Comparison of ENCODE assay signal across 16 cellular contexts in the genomic region with DNA sequence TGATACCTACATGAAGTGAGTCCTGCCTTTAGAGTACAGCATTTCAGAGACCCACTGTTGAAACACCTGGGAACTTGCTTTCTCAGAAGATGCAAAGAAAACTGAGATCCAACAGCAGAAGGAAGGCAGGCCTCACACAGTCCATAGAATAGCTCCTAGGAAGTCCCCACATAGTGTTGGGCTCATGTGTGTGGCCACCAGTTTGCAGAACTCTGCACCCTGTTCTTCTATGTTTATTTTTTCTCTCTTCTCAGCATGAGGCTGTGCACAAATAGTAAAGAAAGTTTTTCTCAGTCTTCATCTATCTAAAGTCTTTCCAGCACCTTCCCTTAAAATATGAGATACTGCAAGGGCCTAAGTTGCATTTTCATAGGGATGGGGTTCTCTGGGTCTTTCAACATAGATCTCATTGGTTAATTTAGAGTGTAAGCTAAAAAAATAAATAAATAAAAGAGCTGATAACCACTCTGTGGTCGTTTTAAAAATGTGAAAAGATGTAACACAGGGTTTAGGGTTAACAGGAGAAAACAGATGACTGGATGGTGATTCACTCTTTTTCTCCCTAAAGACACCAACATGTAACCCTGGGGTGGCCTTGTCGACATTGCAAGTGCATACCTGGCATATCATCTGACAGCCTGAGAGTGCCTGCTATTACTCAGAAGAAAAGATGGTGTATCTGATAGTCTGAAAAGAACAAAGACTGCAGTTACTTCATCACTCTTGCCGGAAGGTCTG.
DNase-seq lines count a peak whose midpoint lies in the region; ATAC-seq, FAIRE-seq and TF ChIP-seq lines count a peak whose summit lies in the region.
"Had no signal": no experiment of that assay in that cellular context is flagged by ENCODE, and none has a peak within 500 bp of the region (broad histone marks: within the 10 kb centered on the region; RNA-seq: fewer than 3 reads in every experiment).

No MANE protein-coding gene starts in this region.

- no peak overlapping the region for H2AFZ ChIP-seq in HepG2 (ENCODE audit: low read length)

- no peak for TF ChIP-seq CTCF in AG09309 (IDR thresholded peaks at IDR 0.05; ENCODE audit: control insufficient read depth, insufficient read depth, low read depth, low read length, missing control alignments)
- no peak for TF ChIP-seq CTCF in HFF-Myc (IDR thresholded peaks at IDR 0.05; ENCODE audit: low read depth, low read length, missing control alignments)
- TF ChIP-seq CTCF in HepG2 (CRISPR knock-in tag; IDR thresholded peaks at IDR 0.05): no peak

- no peaks in the 10 kb centered on the region for H3K36me3 Mint-ChIP-seq in activated T-helper 17 cell treated with anti-CD3 and anti-CD28 coated beads, Interleukin-2, amount 50 U/mL, for 72 hours (ENCODE audit: low read depth)

- in situ Hi-C loops in HepG2 (cut with HindIII; ENCODE audit: extremely low pct_ligation_motif_present, low pct_unique_long_range_greater_than_20kb): no loop called here

- peak; percentile 75 for ATAC-seq in activated T-helper 17 cell treated with anti-CD3 and anti-CD28 coated beads, Interleukin-2, amount 50 U/mL, for 72 hours (replicated peaks)
- ATAC-seq in HepG2: no peak

- 17% methylated on average over 3 of the region's 3 CpGs for WGBS in HepG2 (ENCODE audit: low lambda C conversion rate)

- no peaks in the 10 kb centered on the region for H3K4me1 ChIP-seq in HepG2 (ENCODE audit: insufficient read depth, low read length)
- H3K4me1 ChIP-seq: uterus had no signal

- CTCF ChIA-PET in HepG2 (lab: Yijun Ruan, JAX; ENCODE audit: low intra/inter-chr PET ratio, low total read pairs): no interaction called here

- H3K9me3 Mint-ChIP-seq in activated T-helper 17 cell treated with anti-CD3 and anti-CD28 coated beads, Interleukin-2, amount 50 U/mL, for 72 hours: no peaks in the 10 kb centered on the region
- H3K9me3 Mint-ChIP-seq: activated CD4-positive, alpha-beta memory T cell treated with anti-CD3 and anti-CD28 coated beads, Interleukin-2, amount 10 ng/mL, durations not matched to agents 7 days and 5 days; dendritic cell treated with granulocyte-macrophage colony-stimulating factor and Interleukin-4, amounts not matched to agents 40 ng/mL and 50 ng/mL, for 4 days had no signal

- H3K4me3 ChIP-seq in AG09309 (ENCODE audit: control insufficient read depth, low read depth, low read length) (no peak overlapping the region), HFF-Myc (replicated peaks; ENCODE audit: low read depth, low read length) (no peak overlapping the region), HepG2 (replicated peaks in 1 of 3; ENCODE audit: insufficient read depth in 1 of 3, low read depth in 2 of 3, low read length in 3 of 3) (no peak overlapping the region)
- H3K4me3 ChIP-seq: uterus had no signal

- TF ChIP-seq RAD21 in HepG2 (CRISPR knock-in tag; IDR thresholded peaks at IDR 0.05): no peak

- H3K4me2 ChIP-seq in HepG2 (ENCODE audit: low read depth, low read length): no peak overlapping the region

- intact Hi-C loops in HepG2 (cut with micrococcal nuclease; ENCODE audit: unreplicated experiment): no loop called here

- H3K27me3 Mint-ChIP-seq in activated T-helper 17 cell treated with anti-CD3 and anti-CD28 coated beads, Interleukin-2, amount 50 U/mL, for 72 hours: no peaks in the 10 kb centered on the region
- H3K27me3 Mint-ChIP-seq: activated CD4-positive, alpha-beta memory T cell treated with anti-CD3 and anti-CD28 coated beads, Interleukin-2, amount 10 ng/mL, durations not matched to agents 7 days and 5 days; B cell had no signal

- H3K9ac ChIP-seq in HepG2 (ENCODE audit: insufficient read depth, low read depth, low read length): no peak overlapping the region

- FAIRE-seq in HepG2 (lab: Jason Lieb, UNC): no peak

- no peaks in the 10 kb centered on the region for H3K9me3 ChIP-seq in HepG2 (ENCODE audit: low read length)
- H3K9me3 ChIP-seq: uterus had no signal

- POLR2A ChIA-PET in HepG2 (lab: Yijun Ruan, JAX): no interaction called here

- H3K27ac Mint-ChIP-seq in activated T-helper 17 cell treated with anti-CD3 and anti-CD28 coated beads, Interleukin-2, amount 50 U/mL, for 72 hours: no peak overlapping the region
- H3K27ac Mint-ChIP-seq: activated CD4-positive, alpha-beta memory T cell treated with anti-CD3 and anti-CD28 coated beads, Interleukin-2, amount 10 ng/mL, durations not matched to agents 7 days and 5 days; B cell; dendritic cell treated with granulocyte-macrophage colony-stimulating factor and Interleukin-4, amounts not matched to agents 40 ng/mL and 50 ng/mL, for 4 days had no signal

- no TSS peak for BruUV-seq in HepG2 (replicated peaks; lab: Mats Ljungman, UMichigan)

- H3K4me3 Mint-ChIP-seq in activated T-helper 17 cell treated with anti-CD3 and anti-CD28 coated beads, Interleukin-2, amount 50 U/mL, for 72 hours: no peak overlapping the region
- H3K4me3 Mint-ChIP-seq: activated CD4-positive, alpha-beta memory T cell treated with anti-CD3 and anti-CD28 coated beads, Interleukin-2, amount 10 ng/mL, durations not matched to agents 7 days and 5 days; B cell; dendritic cell treated with granulocyte-macrophage colony-stimulating factor and Interleukin-4, amounts not matched to agents 40 ng/mL and 50 ng/mL, for 4 days had no signal

- DNase-seq in AG09309 (ENCODE audit: low read depth) (peak; percentile 64), HFF-Myc (ENCODE audit: extremely low read depth, low read depth) (peak; percentile 16), iris pigment epithelial cell (ENCODE audit: low read depth) (peak; percentile 92), HepG2 (ENCODE audit: low spot score) (no peak), 8988T (no peak), DMS53 treated with DMSO at 0.1 percent for 48 hours (lab: John Stamatoyannopoulos, UW; ENCODE audit: unreplicated experiment) (no peak)
- DNase-seq in NK-92 treated with Interleukin-12 subunit alpha and Interleukin-12 subunit beta, amount 100 ng/mL, for 24 hours (lab: John Stamatoyannopoulos, UW): no peak
- DNase-seq: activated CD4-positive, alpha-beta memory T cell treated with anti-CD3 and anti-CD28 coated beads, Interleukin-2, amount 10 ng/mL, durations not matched to agents 7 days and 5 days; activated naive CD4-positive, alpha-beta T cell treated with anti-CD3 and anti-CD28 coated beads, Interleukin-2, amount 50 U/mL, for 16 hours; GDM1; NCI-H345; stimulated activated CD4-positive, alpha-beta T cell treated with anti-CD3 and anti-CD28 coated beads, Interleukin-15, amount 100 ng/mL, for 24 hours; uterus had no signal

- H4K20me1 ChIP-seq in HepG2 (ENCODE audit: insufficient read depth, low read length): no peaks in the 10 kb centered on the region

- H3K4me1 Mint-ChIP-seq in activated T-helper 17 cell treated with anti-CD3 and anti-CD28 coated beads, Interleukin-2, amount 50 U/mL, for 72 hours: no peaks in the 10 kb centered on the region
- H3K4me1 Mint-ChIP-seq: activated CD4-positive, alpha-beta memory T cell treated with anti-CD3 and anti-CD28 coated beads, Interleukin-2, amount 10 ng/mL, durations not matched to agents 7 days and 5 days; B cell had no signal

- H3K27ac ChIP-seq in HepG2 (ENCODE audit: extremely low read length, insufficient read depth, low read length): no peak overlapping the region
- H3K27ac ChIP-seq: uterus had no signal

- TF ChIP-seq EP300 in HepG2 (IDR thresholded peaks at IDR 0.05; ENCODE audit: low read depth in 2 of 2, low read length in 2 of 2): no peak
- TF ChIP-seq EP300 in HepG2 (CRISPR knock-in tag; IDR thresholded peaks at IDR 0.05; ENCODE audit: borderline replicate concordance): no peak

- H3K36me3 ChIP-seq in HepG2 (replicated peaks in 1 of 2; ENCODE audit: control insufficient read depth in 1 of 2, insufficient read depth in 2 of 2, low read length in 2 of 2): no peaks in the 10 kb centered on the region
- H3K36me3 ChIP-seq: uterus had no signal

- no peak for TF ChIP-seq POLR2A in HepG2 (IDR thresholded peaks at IDR 0.05; ENCODE audit: insufficient read depth in 1 of 2, low read depth in 2 of 2, low read length in 2 of 2)

- no peaks in the 10 kb centered on the region for H3K79me2 ChIP-seq in HepG2 (ENCODE audit: insufficient read depth, low read length)

- no peaks in the 10 kb centered on the region for H3K27me3 ChIP-seq in HepG2 (ENCODE audit: control insufficient read depth in 1 of 2, insufficient read depth in 2 of 2, low read length in 2 of 2)
- H3K27me3 ChIP-seq: uterus had no signal

TF ChIP-seq in HepG2, 621 proteins besides CTCF, POLR2A, EP300 and RAD21 (continues in another document):
- TF ChIP-seq CCDC6 (CRISPR knock-in tag; IDR thresholded peaks at IDR 0.05) (no peak), MEF2D (CRISPR knock-in tag; IDR thresholded peaks at IDR 0.05) (no peak), TP53 (CRISPR knock-in tag; conservative IDR thresholded peaks at IDR 0.05) (no peak), PCBP2 (optimal IDR thresholded peaks at IDR 0.05; ENCODE audit: low read depth, low read length, poor library complexity, severe bottlenecking) (no peak)
- TF ChIP-seq, protein P1, sequence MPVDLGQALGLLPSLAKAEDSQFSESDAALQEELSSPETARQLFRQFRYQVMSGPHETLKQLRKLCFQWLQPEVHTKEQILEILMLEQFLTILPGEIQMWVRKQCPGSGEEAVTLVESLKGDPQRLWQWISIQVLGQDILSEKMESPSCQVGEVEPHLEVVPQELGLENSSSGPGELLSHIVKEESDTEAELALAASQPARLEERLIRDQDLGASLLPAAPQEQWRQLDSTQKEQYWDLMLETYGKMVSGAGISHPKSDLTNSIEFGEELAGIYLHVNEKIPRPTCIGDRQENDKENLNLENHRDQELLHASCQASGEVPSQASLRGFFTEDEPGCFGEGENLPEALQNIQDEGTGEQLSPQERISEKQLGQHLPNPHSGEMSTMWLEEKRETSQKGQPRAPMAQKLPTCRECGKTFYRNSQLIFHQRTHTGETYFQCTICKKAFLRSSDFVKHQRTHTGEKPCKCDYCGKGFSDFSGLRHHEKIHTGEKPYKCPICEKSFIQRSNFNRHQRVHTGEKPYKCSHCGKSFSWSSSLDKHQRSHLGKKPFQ (CRISPR knock-in tag; IDR thresholded peaks at IDR 0.05; ENCODE audit: insufficient replicate concordance): no peak
- TF ChIP-seq, protein P2, sequence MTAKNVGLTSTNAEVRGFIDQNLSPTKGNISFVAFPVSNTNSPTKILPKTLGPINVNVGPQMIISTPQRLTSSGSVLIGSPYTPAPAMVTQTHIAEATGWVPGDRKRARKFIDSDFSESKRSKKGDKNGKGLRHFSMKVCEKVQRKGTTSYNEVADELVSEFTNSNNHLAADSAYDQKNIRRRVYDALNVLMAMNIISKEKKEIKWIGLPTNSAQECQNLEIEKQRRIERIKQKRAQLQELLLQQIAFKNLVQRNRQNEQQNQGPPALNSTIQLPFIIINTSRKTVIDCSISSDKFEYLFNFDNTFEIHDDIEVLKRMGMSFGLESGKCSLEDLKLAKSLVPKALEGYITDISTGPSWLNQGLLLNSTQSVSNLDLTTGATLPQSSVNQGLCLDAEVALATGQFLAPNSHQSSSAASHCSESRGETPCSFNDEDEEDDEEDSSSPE (CRISPR knock-in tag; IDR thresholded peaks at IDR 0.05): no peak

Comparison
In these comparisons a context has a peak if more than half of its experiments do, and no peak if none do; other contexts are left out.
1. DNase-seq: peak in AG09309 (single experiment), HFF-Myc (single experiment) and iris pigment epithelial cell (single experiment); none in HepG2 (single experiment), 8988T (single experiment), NK-92 treated with Interleukin-12 subunit alpha and Interleukin-12 subunit beta, amount 100 ng/mL, for 24 hours (single experiment) and DMS53 treated with DMSO at 0.1 percent for 48 hours (single experiment).